7 cellular contexts compared by ENCODE assay signal in the genomic region with DNA sequence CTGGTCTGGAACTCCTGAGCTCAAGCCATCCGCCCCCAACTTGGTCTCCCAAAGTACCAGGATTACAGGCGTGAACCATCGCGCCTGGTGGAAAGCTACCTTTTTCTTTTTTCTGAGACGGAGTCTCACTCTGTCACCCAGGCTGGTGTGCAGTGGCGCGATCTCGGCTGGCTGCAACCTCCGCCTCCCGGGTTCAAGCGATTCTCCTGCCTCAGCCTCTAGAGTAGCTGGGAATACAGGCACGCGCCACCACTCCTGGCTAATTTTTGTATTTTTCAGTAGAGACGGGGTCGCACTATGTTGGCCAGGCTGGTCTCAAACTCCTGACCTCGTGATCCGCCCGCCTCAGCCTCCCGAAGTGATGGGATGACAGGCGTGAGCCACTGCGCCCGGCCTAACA. TPM values are rescaled to one million over a fixed set of nuclear protein-coding genes. Genes with fewer than 3 reads are reported as not detected.
A peak's percentile ranks its signal among the peaks of the same experiment; 100 is the strongest.
DNase-seq lines count a peak whose midpoint lies in the region; TF ChIP-seq lines count a peak whose summit lies in the region.
"Not testable (repeated sequence)": the region's sequence is repeated elsewhere in the genome, so short reads cannot be mapped to it uniquely, and the experiment has no call there.
"Had no signal": no experiment of that assay in that cellular context is flagged by ENCODE, and none has a peak within 500 bp of the region (broad histone marks: within the 10 kb centered on the region; RNA-seq: fewer than 3 reads in every experiment).

No MANE protein-coding gene starts in this region.

- not testable (repeated sequence) for H3K36me3 ChIP-seq in CD8-positive, alpha-beta memory T cell (ENCODE audit: insufficient read depth, low read length); neural cell (ENCODE audit: insufficient read depth, low read length)
- peaks cover 51% of the 10 kb centered on the region for H3K36me3 ChIP-seq in OCI-LY7 (ENCODE audit: insufficient read depth, low read length)
- H3K36me3 ChIP-seq in adipocyte (ENCODE audit: control insufficient read depth, insufficient read depth, low read length, severe bottlenecking), result peaks cover 38% of the 10 kb centered on the region

- H3K27ac ChIP-seq in CD8-positive, alpha-beta memory T cell (ENCODE audit: low read depth, low read length), result peak overlapping the region; percentile 79
- H3K27ac ChIP-seq in OCI-LY7 (ENCODE audit: low read depth, low read length, poor library complexity, severe bottlenecking), result peak overlapping the region; percentile 87
- not testable (repeated sequence) for H3K27ac ChIP-seq in neural cell (ENCODE audit: low read length)

- DNase-seq in CD8-positive, alpha-beta memory T cell; OCI-LY7 (ENCODE audit: low spot score); adipocyte (ENCODE audit: low read depth): not testable (repeated sequence)

- intact Hi-C loops in OCI-LY7 (cut with micrococcal nuclease; ENCODE audit: unreplicated experiment), result not testable (repeated sequence)

- TF ChIP-seq EP300 in neural cell (conservative IDR thresholded peaks at IDR 0.05; ENCODE audit: poor library complexity, severe bottlenecking), result not testable (repeated sequence)

- H3K79me2 ChIP-seq in OCI-LY7 (ENCODE audit: insufficient read depth, low read depth, low read length); neural cell (replicated peaks; ENCODE audit: insufficient read depth, low read length): not testable (repeated sequence)

- not testable (repeated sequence) for H4K20me1 ChIP-seq in OCI-LY7 (ENCODE audit: insufficient read depth, low read length); neural cell (ENCODE audit: insufficient read depth)

- TF ChIP-seq RAD21 in neural cell (conservative IDR thresholded peaks at IDR 0.05), result not testable (repeated sequence)

- H3K27me3 Mint-ChIP-seq in CD8-positive, alpha-beta memory T cell, result not testable (repeated sequence)

- not testable (repeated sequence) for H3K9me3 ChIP-seq in CD8-positive, alpha-beta memory T cell (ENCODE audit: low read length); OCI-LY7 (ENCODE audit: low read length); adipocyte (ENCODE audit: control insufficient read depth, low read length); neural cell (ENCODE audit: low read length)

- POLR2A ChIA-PET in CD8-positive, alpha-beta memory T cell (lab: Charles Lee), result interaction anchor here (1.7 to 2.4 kb wide), 2 partner anchors 24 to 37 kb away, joined by 7 to 9 read pairs; partner anchors contain the start of gene TRIR
- POLR2A ChIA-PET in OCI-LY7 (lab: Charles Lee), result interaction anchor here (0.7 to 1.9 kb wide), 2 partner anchors 16 to 25 kb away, joined by 3 to 5 read pairs; partner anchors contain the start of gene DHPS

- peak overlapping the region in 3 of 8 donors; percentile 57 to 99 (median 99) for H3K27ac Mint-ChIP-seq in CD8-positive, alpha-beta memory T cell

- peaks cover 10 to 15% (median 12%) of the 10 kb centered on the region in 3 donors for H3K4me1 Mint-ChIP-seq in CD8-positive, alpha-beta memory T cell

- not testable (repeated sequence) for H3K9me2 ChIP-seq in OCI-LY7 (ENCODE audit: insufficient read depth, low read length); neural cell (ENCODE audit: insufficient read depth, low read length)

- CTCF ChIA-PET in CD8-positive, alpha-beta memory T cell (lab: Charles Lee), result interaction anchor here (0.9 to 1.4 kb wide), 3 partner anchors 19 to 61 kb away, joined by 3 to 5 read pairs (median 4); partner anchors contain the start of gene TRIR
- CTCF ChIA-PET in OCI-LY7 (lab: Charles Lee; ENCODE audit: unreplicated experiment), result not testable (repeated sequence)

- H3K9ac ChIP-seq in adipocyte (ENCODE audit: low read length), result not testable (repeated sequence)
- H3K9ac ChIP-seq in neural cell (ENCODE audit: low read length), result peak overlapping the region; percentile 76

- peak overlapping the region; percentile 88 for H3K4me2 ChIP-seq in OCI-LY7 (ENCODE audit: low read length)
- H3K4me2 ChIP-seq in neural cell (ENCODE audit: low read length), result not testable (repeated sequence)

- peak overlapping the region in 6 of 7 donors; percentile 8 to 98 (median 42) for H3K4me3 Mint-ChIP-seq in CD8-positive, alpha-beta memory T cell

- BruUV-seq in OCI-LY7 (replicated peaks; lab: Mats Ljungman, UMichigan), result not testable (repeated sequence)

- H3K9me3 Mint-ChIP-seq in CD8-positive, alpha-beta memory T cell, result not testable (repeated sequence)

- not testable (repeated sequence) for H3K4me3 ChIP-seq in CD8-positive, alpha-beta memory T cell (ENCODE audit: low read length); neural cell (ENCODE audit: low read length)
- peak overlapping the region; percentile 87 for H3K4me3 ChIP-seq in OCI-LY7 (ENCODE audit: low read depth, low read length, poor library complexity, severe bottlenecking)
- peak overlapping the region; percentile 96 for H3K4me3 ChIP-seq in adipocyte (ENCODE audit: low read length)

- not testable (repeated sequence) for TF ChIP-seq CTCF in OCI-LY7 (conservative IDR thresholded peaks at IDR 0.05; ENCODE audit: low read length); neural cell (IDR thresholded peaks at IDR 0.05; ENCODE audit: poor library complexity, severe bottlenecking)

- H3K36me3 Mint-ChIP-seq in CD8-positive, alpha-beta memory T cell, result peaks cover 0 to 28% (median 0%) of the 10 kb centered on the region in 3 donors

- H3K4me1 ChIP-seq in CD8-positive, alpha-beta memory T cell (ENCODE audit: insufficient read depth, low read length), result peaks cover 12% of the 10 kb centered on the region
- H3K4me1 ChIP-seq in OCI-LY7 (ENCODE audit: insufficient read depth, low read length, poor library complexity, severe bottlenecking), result peaks cover 13% of the 10 kb centered on the region
- peaks cover 16% of the 10 kb centered on the region for H3K4me1 ChIP-seq in adipocyte (ENCODE audit: control insufficient read depth, insufficient read depth, low read length)

- H3K27me3 ChIP-seq in CD8-positive, alpha-beta memory T cell (ENCODE audit: insufficient read depth, low read length, poor library complexity, severe bottlenecking); adipocyte (replicated peaks; ENCODE audit: control insufficient read depth, insufficient read depth, low read length); neural cell (ENCODE audit: insufficient read depth, low read depth, low read length): not testable (repeated sequence)

- H2AFZ ChIP-seq in OCI-LY7 (ENCODE audit: low read length); neural cell (ENCODE audit: low read depth, low read length): not testable (repeated sequence)

- not testable (repeated sequence) for H3F3A ChIP-seq in neural cell (ENCODE audit: insufficient read depth, low read length, poor library complexity, severe bottlenecking)

RNA-seq across cellular contexts. Expression of gene FBXW9, which starts 1.0 kb away (rescaled TPM):
- total RNA-seq in CD8-positive, alpha-beta memory T cell, result 1 to 10 TPM; 7.9 to 8.1 TPM
- 5.9 TPM for polyA plus RNA-seq in CD8-positive, alpha-beta memory T cell
- total RNA-seq in OCI-LY7 (2014; rRNA removed; shearing (Covaris generic)), result 10.6 and 11.5 TPM in 2 replicates
- total RNA-seq in OCI-LY7 (2022), result 10.8 and 11.0 TPM in 2 replicates
- polyA plus RNA-seq in neural cell, result 16.2 and 20.9 TPM in 2 replicates
- 7.3 and 9.0 TPM in 2 replicates for polyA minus RNA-seq in neural cell

RNA-seq across cellular contexts. Expression of gene GNG14, which starts 9.6 kb away (rescaled TPM):
- total RNA-seq in CD8-positive, alpha-beta memory T cell, result not detected
- polyA plus RNA-seq in CD8-positive, alpha-beta memory T cell, result not detected
- total RNA-seq in OCI-LY7 (2014; rRNA removed; shearing (Covaris generic)), result not detected in 2 replicates
- 0.93 TPM in 1 of 2 replicates, not detected in the other for total RNA-seq in OCI-LY7 (2022)
- not detected in 2 replicates for polyA plus RNA-seq in neural cell
- polyA minus RNA-seq in neural cell, result not detected in 2 replicates
- total RNA-seq: dermis blood vessel endothelial cell, left cardiac atrium, SJCRH30 had no signal

RNA-seq across cellular contexts. Expression of gene DHPS, which starts 15.7 kb away (rescaled TPM):
- total RNA-seq in CD8-positive, alpha-beta memory T cell, result 100 to 1,000 TPM; 113 to 116 TPM
- polyA plus RNA-seq in CD8-positive, alpha-beta memory T cell, result 91.8 TPM
- 91.2 and 102 TPM in 2 replicates for total RNA-seq in OCI-LY7 (2014; rRNA removed; shearing (Covaris generic))
- 101 and 122 TPM in 2 replicates for total RNA-seq in OCI-LY7 (2022)
- 227 and 239 TPM in 2 replicates for polyA plus RNA-seq in neural cell
- 78.4 and 104 TPM in 2 replicates for polyA minus RNA-seq in neural cell

RNA-seq across cellular contexts. Expression of gene TNPO2, which starts 26.3 kb away (rescaled TPM):
- 100 to 1,000 TPM; 148 TPM for total RNA-seq in CD8-positive, alpha-beta memory T cell
- polyA plus RNA-seq in CD8-positive, alpha-beta memory T cell, result 3.4 TPM
- total RNA-seq in OCI-LY7 (2014; rRNA removed; shearing (Covaris generic)), result 42.6 and 47.3 TPM in 2 replicates
- total RNA-seq in OCI-LY7 (2022), result 112 and 120 TPM in 2 replicates
- 88.0 and 98.6 TPM in 2 replicates for polyA plus RNA-seq in neural cell
- polyA minus RNA-seq in neural cell, result 112 TPM in 2 replicates

RNA-seq across cellular contexts. Expression of gene WDR83, which starts 30.8 kb away (rescaled TPM):
- 10 to 100 TPM; 18.8 to 19.9 TPM for total RNA-seq in CD8-positive, alpha-beta memory T cell
- polyA plus RNA-seq in CD8-positive, alpha-beta memory T cell, result 13.1 TPM
- 17.0 and 21.1 TPM in 2 replicates for total RNA-seq in OCI-LY7 (2014; rRNA removed; shearing (Covaris generic))
- 14.0 and 15.9 TPM in 2 replicates for total RNA-seq in OCI-LY7 (2022)
- 45.3 and 51.3 TPM in 2 replicates for polyA plus RNA-seq in neural cell
- polyA minus RNA-seq in neural cell, result 14.8 and 15.3 TPM in 2 replicates
